Comparison of ENCODE assay signal across 7 cellular contexts in genomic region chr4:83110222-83110945, GRCh38. TPM values are rescaled to one million over a fixed set of nuclear protein-coding genes. Genes with fewer than 3 reads are reported as not detected.
A peak's percentile ranks its signal among the peaks of the same experiment; 100 is the strongest.
DNase-seq lines count a peak whose midpoint lies in the region; ATAC-seq, FAIRE-seq and TF ChIP-seq lines count a peak whose summit lies in the region.

No MANE protein-coding gene starts in this region.

- TF ChIP-seq RAD21 in K562 (CRISPR knock-in tag; conservative IDR thresholded peaks at IDR 0.05 in 1 of 2, IDR thresholded peaks at IDR 0.05 in 1 of 2): no peak

- 32% methylated on average over 18 of the region's 18 CpGs for WGBS in K562 (ENCODE audit: insufficient coverage, low coverage, missing lambda C conversion rate)
- WGBS in iPS DF 6.9 (ENCODE audit: insufficient coverage, insufficient read length): no CpG with 5 or more reads among the region's 18 CpGs

- no peaks in the 10 kb centered on the region for H3K9me1 ChIP-seq in K562 (ENCODE audit: control insufficient read depth, insufficient read depth, low read length)

- H3K9ac ChIP-seq in K562 (ENCODE audit: insufficient read depth in 1 of 2, low read depth in 2 of 2, low read length in 2 of 2): no peak overlapping the region

- TF ChIP-seq EP300 in K562 (IDR thresholded peaks at IDR 0.05; ENCODE audit: low read length): no peak

- DNase-seq in NCI-H187 (lab: John Stamatoyannopoulos, UW) (peak; percentile 85 to 87), T1000 (lab: John Stamatoyannopoulos, UW) (peak; percentile 11), K562 (ENCODE audit: extremely low read depth in 1 of 4, low spot score in 3 of 4) (peak in 2 of 4 experiments; percentile 13 to 38), iPS DF 6.9 (ENCODE audit: low read depth, low spot score) (peak; percentile 85), skeletal muscle cell (ENCODE audit: low read depth) (no peak)

- H3K4me3 ChIP-seq in K562 (no peak overlapping the region), iPS DF 6.9 (ENCODE audit: low read length) (peak overlapping the region; percentile 59; the same call in 1 of the 2 replicates), skeletal muscle cell (ENCODE audit: low read depth, low read length) (peak overlapping the region; percentile 60)

- H3K4me1 ChIP-seq in K562 (replicated peaks in 1 of 2; ENCODE audit: control insufficient read depth in 2 of 2, insufficient read depth in 2 of 2, low read length in 2 of 2) (no peaks in the 10 kb centered on the region; a peak in 1 of 5 replicates), iPS DF 6.9 (ENCODE audit: control insufficient read depth, insufficient read depth, low read length) (no peaks in the 10 kb centered on the region)

- no peaks in the 10 kb centered on the region for H3K36me3 ChIP-seq in K562 (ENCODE audit: control insufficient read depth, insufficient read depth, low read length)
- no peaks in the 10 kb centered on the region for H3K36me3 ChIP-seq in iPS DF 6.9 (ENCODE audit: control insufficient read depth, insufficient read depth, low read length)

- H3K27ac ChIP-seq in K562 (ENCODE audit: extremely low read depth, low read depth, low read length) (no peak overlapping the region), iPS DF 6.9 (ENCODE audit: low read length) (no peak overlapping the region)

- no peak for TF ChIP-seq POLR2A in K562 (conservative IDR thresholded peaks at IDR 0.05)

- H3K27me3 ChIP-seq in K562 (ENCODE audit: control insufficient read depth in 2 of 2, insufficient read depth in 2 of 2, low read length in 2 of 2): no peaks in the 10 kb centered on the region
- no peaks in the 10 kb centered on the region for H3K27me3 ChIP-seq in iPS DF 6.9 (ENCODE audit: control insufficient read depth, insufficient read depth, low read length)

- H4K20me1 ChIP-seq in K562 (replicated peaks; ENCODE audit: control insufficient read depth, insufficient read depth, low read length): no peaks in the 10 kb centered on the region

- H2AFZ ChIP-seq in K562 (ENCODE audit: low read depth, low read length): peak overlapping the region; percentile 70

- in situ Hi-C loops in K562 (cut with MboI): no loop called here

- H3K9me3 ChIP-seq in K562 (replicated peaks; ENCODE audit: control insufficient read depth, insufficient read depth, low read depth, low read length) (no peaks in the 10 kb centered on the region), iPS DF 6.9 (ENCODE audit: control insufficient read depth, insufficient read depth, low read length) (no peaks in the 10 kb centered on the region)

- peak; percentile 42 for FAIRE-seq in K562 (lab: Jason Lieb, UNC)

- BruUV-seq in K562 (replicated peaks; lab: Mats Ljungman, UMichigan): no TSS peak

- POLR2A ChIA-PET in K562 (lab: Yijun Ruan, JAX): no interaction called here

- ATAC-seq in GM18499 (IDR thresholded peaks at IDR 0.05; ENCODE audit: insufficient read depth, unreplicated experiment) (peak; percentile 45), HG02938 (IDR thresholded peaks at IDR 0.05; ENCODE audit: unreplicated experiment) (peak; percentile 67), K562 (peak; percentile 90)

- TF ChIP-seq CTCF in K562 (IDR thresholded peaks at IDR 0.05 in 2 of 3, conservative IDR thresholded peaks at IDR 0.05 in 1 of 3; ENCODE audit: insufficient read depth in 2 of 3, low read depth in 1 of 3, low read length in 3 of 3): peak; percentile 19 to 53 (median 36); a peak in 3 of 6 replicates

- no peaks in the 10 kb centered on the region for H3K79me2 ChIP-seq in K562 (ENCODE audit: control insufficient read depth, insufficient read depth, low read length)

- H3K4me2 ChIP-seq in K562 (ENCODE audit: insufficient read depth, low read length): 0 out of 2 replicates have a peak overlapping the region, but pooled peaks have one; percentile 28

- CTCF ChIA-PET in K562 (lab: Yijun Ruan, JAX; ENCODE audit: low intra/inter-chr PET ratio): no interaction called here

- intact Hi-C loops in K562 (cut with micrococcal nuclease): no loop called here

TF ChIP-seq in K562, 482 proteins besides CTCF, POLR2A, EP300 and RAD21 (continues in another document):
- no peak for TF ChIP-seq ZFP36 (IDR thresholded peaks at IDR 0.05; ENCODE audit: low read depth, low read length, partially characterized antibody)
- no peak for TF ChIP-seq HDAC2 (IDR thresholded peaks at IDR 0.05)
- no peak for TF ChIP-seq NFYB (IDR thresholded peaks at IDR 0.05; ENCODE audit: extremely low read depth, insufficient read length)
- no peak for TF ChIP-seq TAF15 (IDR thresholded peaks at IDR 0.05; ENCODE audit: low read depth, low read length)
- TF ChIP-seq NFIC (IDR thresholded peaks at IDR 0.05): no peak
- TF ChIP-seq CBX1 (IDR thresholded peaks at IDR 0.05; ENCODE audit: low read depth): no peak
- TF ChIP-seq ZNF41 (CRISPR knock-in tag; conservative IDR thresholded peaks at IDR 0.05): no peak
- TF ChIP-seq IRF1 (CRISPR knock-in tag; IDR thresholded peaks at IDR 0.05; ENCODE audit: borderline replicate concordance): no peak

RNA-seq across cellular contexts. Expression of gene PLAC8, which starts 4.1 kb away (rescaled TPM):
- not detected in 2 replicates for total RNA-seq in K562 (2011; cell fraction: chromatin; rRNA removed; ENCODE audit: low replicate concordance)
- total RNA-seq in K562 (2011; cell fraction: nucleolus; rRNA removed): not detected in 2 replicates
- not detected in 2 replicates for total RNA-seq in K562 (2011; cell fraction: nucleoplasm; rRNA removed)
- total RNA-seq in K562 (2014; rRNA removed): not detected in 2 replicates
- total RNA-seq in K562 (2014; rRNA removed; fragmentation: Illumina TruSeq; extraction: Trizol): not detected in 2 replicates
- 0.30 and 0.51 TPM in 2 replicates for total RNA-seq in K562 (2015; rRNA removed; fragmentation: Illumina TruSeq; extraction: Trizol)
- 0.27 and 0.58 TPM in 2 replicates for total RNA-seq in K562 (2021)
- polyA plus RNA-seq in K562 (2011; rRNA removed): 0.07 TPM in 1 of 2 replicates, not detected in the other
- polyA plus RNA-seq in K562 (2011; cell fraction: cytosol; rRNA removed): not detected in 2 replicates
- not detected in 2 replicates for polyA plus RNA-seq in K562 (2011; cell fraction: nucleus; rRNA removed)
- polyA plus RNA-seq in K562 (2012): 0.10 TPM in 1 of 2 replicates, not detected in the other
- not detected in 2 replicates for polyA plus RNA-seq in K562 (2014; fragmentation: Illumina TruSeq; extraction: Trizol)
- not detected for polyA plus RNA-seq in K562 (2014; fragmentation: Nextera tagmentation; extraction: Ambion mirVana)
- 0.05 TPM in 1 of 2 replicates, not detected in the other for polyA plus RNA-seq in K562 (2014; rRNA removed)
- not detected in 2 replicates for polyA minus RNA-seq in K562 (2011; rRNA and poly(A)+ RNA removed)
- polyA minus RNA-seq in K562 (2011; cell fraction: cytosol; rRNA and poly(A)+ RNA removed): not detected in 2 replicates
- not detected in 2 replicates for polyA minus RNA-seq in K562 (2011; cell fraction: nucleus; rRNA and poly(A)+ RNA removed)
